24 cellular contexts compared by ENCODE assay signal in genomic region chr10:43216931-43217562, GRCh38. TPM values are rescaled to one million over a fixed set of nuclear protein-coding genes. Genes with fewer than 3 reads are reported as not detected.
A peak's percentile ranks its signal among the peaks of the same experiment; 100 is the strongest.
DNase-seq lines count a peak whose midpoint lies in the region; ATAC-seq, FAIRE-seq and TF ChIP-seq lines count a peak whose summit lies in the region.
"Had no signal": no experiment of that assay in that cellular context is flagged by ENCODE, and none has a peak within 500 bp of the region (broad histone marks: within the 10 kb centered on the region; RNA-seq: fewer than 3 reads in every experiment).

No MANE protein-coding gene starts in this region.

- no peak overlapping the region for H3K9ac ChIP-seq in HepG2 (ENCODE audit: insufficient read depth, low read depth, low read length)
- H3K9ac ChIP-seq: BLaER1 treated with 17β-estradiol and CSF1 and Interleukin-3, amounts not matched to agents 10 nM and 100 nM; KMS-11 had no signal

- no peak for TF ChIP-seq RAD21 in HepG2 (CRISPR knock-in tag; IDR thresholded peaks at IDR 0.05)

- peaks cover 13% of the 10 kb centered on the region for H3K27me3 Mint-ChIP-seq in chondrocyte (ENCODE audit: low read depth)

- H3K9me3 Mint-ChIP-seq in chondrocyte (ENCODE audit: low read depth) = no peaks in the 10 kb centered on the region
- H3K9me3 Mint-ChIP-seq: CD8-positive, alpha-beta memory T cell; HFFc6 had no signal

- BruUV-seq in HepG2 (replicated peaks; lab: Mats Ljungman, UMichigan) = no TSS peak

- H3K4me3 ChIP-seq in right lobe of liver (no peak overlapping the region), HepG2 (replicated peaks in 1 of 3; ENCODE audit: insufficient read depth in 1 of 3, low read depth in 2 of 3, low read length in 3 of 3) (no peak overlapping the region), psoas muscle (no peak overlapping the region)
- H3K4me3 ChIP-seq: BLaER1 treated with 17β-estradiol and CSF1 and Interleukin-3, amounts not matched to agents 10 nM and 100 nM had no signal

- no peaks in the 10 kb centered on the region for H3K9me3 ChIP-seq in right lobe of liver
- no peaks in the 10 kb centered on the region for H3K9me3 ChIP-seq in HepG2 (ENCODE audit: low read length)
- H3K9me3 ChIP-seq in psoas muscle = no peaks in the 10 kb centered on the region
- H3K9me3 ChIP-seq: BLaER1 treated with 17β-estradiol and CSF1 and Interleukin-3, amounts not matched to agents 10 nM and 100 nM had no signal

- peaks cover 5% of the 10 kb centered on the region for H3K4me1 Mint-ChIP-seq in chondrocyte (ENCODE audit: low read depth)

- H3K4me1 ChIP-seq in right lobe of liver = no peaks in the 10 kb centered on the region
- H3K4me1 ChIP-seq in HepG2 (ENCODE audit: insufficient read depth, low read length) = no peaks in the 10 kb centered on the region
- H3K4me1 ChIP-seq in psoas muscle = no peaks in the 10 kb centered on the region

- DNase-seq in right lobe of liver = peak in 2 of 3 donors; percentile 8 to 45
- DNase-seq in HepG2 (ENCODE audit: low spot score) = no peak
- peak; percentile 93 for DNase-seq in chondrocyte (ENCODE audit: low spot score)
- DNase-seq in psoas muscle = peak; percentile 3 to 9
- DNase-seq in central memory CD4-positive, alpha-beta T cell = no peak
- DNase-seq in H54 (ENCODE audit: insufficient read length, low spot score) = no peak
- DNase-seq: HFFc6, MV-4-11, NCI-H187, NCI-H2107, NCI-H2227 treated with DMSO at 0.1 percent for 48 hours, NCI-H510A treated with DMSO at 0.1 percent for 48 hours, NCI-H774, OCI-M1, SHP77 treated with DMSO at 0.1 percent for 48 hours had no signal

- TF ChIP-seq CTCF in right lobe of liver (IDR thresholded peaks at IDR 0.05) = no peak
- TF ChIP-seq CTCF in HepG2 (CRISPR knock-in tag; IDR thresholded peaks at IDR 0.05) = no peak
- TF ChIP-seq CTCF in chondrocyte (IDR thresholded peaks at IDR 0.05) = no peak
- TF ChIP-seq CTCF in psoas muscle (IDR thresholded peaks at IDR 0.05) = no peak

- peak in 1 of 4 donors; percentile 6 for ATAC-seq in right lobe of liver
- no peak for ATAC-seq in HepG2
- ATAC-seq in psoas muscle = no peak
- no peak for ATAC-seq in HG03135 (IDR thresholded peaks at IDR 0.05; ENCODE audit: unreplicated experiment)

- H3K27ac Mint-ChIP-seq in chondrocyte (ENCODE audit: unreplicated experiment) = no peak overlapping the region
- H3K27ac Mint-ChIP-seq: HFFc6 had no signal

- H3K4me3 Mint-ChIP-seq in chondrocyte (ENCODE audit: unreplicated experiment) = no peak overlapping the region
- H3K4me3 Mint-ChIP-seq: CD8-positive, alpha-beta memory T cell; HFFc6 had no signal

- intact Hi-C loops in right lobe of liver (cut with DNase I) (no loop called here), HepG2 (cut with micrococcal nuclease; ENCODE audit: unreplicated experiment) (no loop called here), psoas muscle (cut with DNase I) (no loop called here)

- H3K4me2 ChIP-seq in HepG2 (ENCODE audit: low read depth, low read length) = no peak overlapping the region
- H3K4me2 ChIP-seq: KMS-11 had no signal

- TF ChIP-seq EP300 in HepG2 (IDR thresholded peaks at IDR 0.05; ENCODE audit: low read depth in 2 of 2, low read length in 2 of 2) = no peak
- no peak for TF ChIP-seq EP300 in HepG2 (CRISPR knock-in tag; IDR thresholded peaks at IDR 0.05; ENCODE audit: borderline replicate concordance)

- in situ Hi-C loops in HepG2 (cut with HindIII; ENCODE audit: extremely low pct_ligation_motif_present, low pct_unique_long_range_greater_than_20kb) = no loop called here

- CTCF ChIA-PET in HepG2 (lab: Yijun Ruan, JAX; ENCODE audit: low intra/inter-chr PET ratio, low total read pairs) = no interaction called here

- TF ChIP-seq POLR2A in right lobe of liver (IDR thresholded peaks at IDR 0.05) (no peak), HepG2 (IDR thresholded peaks at IDR 0.05; ENCODE audit: insufficient read depth in 1 of 2, low read depth in 2 of 2, low read length in 2 of 2) (no peak), H54 (IDR thresholded peaks at IDR 0.05; ENCODE audit: low read depth, low read length) (no peak)

- no peaks in the 10 kb centered on the region for H3K36me3 Mint-ChIP-seq in chondrocyte (ENCODE audit: low read depth)
- H3K36me3 Mint-ChIP-seq: CD8-positive, alpha-beta memory T cell had no signal

- H3K79me2 ChIP-seq in HepG2 (ENCODE audit: insufficient read depth, low read length) = no peaks in the 10 kb centered on the region

- H3K27me3 ChIP-seq in right lobe of liver (no peaks in the 10 kb centered on the region), HepG2 (ENCODE audit: control insufficient read depth in 1 of 2, insufficient read depth in 2 of 2, low read length in 2 of 2) (peaks cover 10 to 43% of the 10 kb centered on the region in 2 experiments; a peak in 3 of 5 replicates), psoas muscle (ENCODE audit: insufficient read depth in 3 of 3, low read length in 2 of 3) (peaks cover 0 to 12% (median 0%) of the 10 kb centered on the region in 3 donors)
- H3K27me3 ChIP-seq: BLaER1 treated with 17β-estradiol and CSF1 and Interleukin-3, amounts not matched to agents 10 nM and 100 nM had no signal

- no peaks in the 10 kb centered on the region for H4K20me1 ChIP-seq in HepG2 (ENCODE audit: insufficient read depth, low read length)

- POLR2A ChIA-PET in HepG2 (lab: Yijun Ruan, JAX) = no interaction called here

- 66% methylated on average over 2 of the region's 15 CpGs for WGBS in right lobe of liver (ENCODE audit: insufficient coverage, low coverage, low lambda C conversion rate, missing lambda C conversion rate)
- WGBS in HepG2 (ENCODE audit: low lambda C conversion rate) = 9% methylated on average over 12 of the region's 15 CpGs
- WGBS in psoas muscle, 3 donors = 91 to 94% (median 91%) methylated on average over 14 to 15 of the region's 15 CpGs

- FAIRE-seq in HepG2 (lab: Jason Lieb, UNC) (no peak), H54 (lab: Jason Lieb, UNC) (no peak)
- FAIRE-seq: D721Med, GM12892, GM18507 had no signal

- no peak overlapping the region for H2AFZ ChIP-seq in HepG2 (ENCODE audit: low read length)

- H3K27ac ChIP-seq in right lobe of liver (no peak overlapping the region), HepG2 (ENCODE audit: extremely low read length, insufficient read depth, low read length) (no peak overlapping the region), psoas muscle (no peak overlapping the region)
- H3K27ac ChIP-seq: BLaER1 treated with 17β-estradiol and CSF1 and Interleukin-3, amounts not matched to agents 10 nM and 100 nM; KMS-11 had no signal

- no peaks in the 10 kb centered on the region for H3K36me3 ChIP-seq in right lobe of liver
- H3K36me3 ChIP-seq in HepG2 (replicated peaks in 1 of 2; ENCODE audit: control insufficient read depth in 1 of 2, insufficient read depth in 2 of 2, low read length in 2 of 2) = no peaks in the 10 kb centered on the region
- H3K36me3 ChIP-seq in psoas muscle (ENCODE audit: insufficient read depth in 1 of 2, low read depth in 1 of 2) = no peaks in the 10 kb centered on the region
- H3K36me3 ChIP-seq: BLaER1 treated with 17β-estradiol and CSF1 and Interleukin-3, amounts not matched to agents 10 nM and 100 nM had no signal

TF ChIP-seq in HepG2, 621 proteins besides CTCF, POLR2A, EP300 and RAD21 (continues in another document):
- TF ChIP-seq HNF1B (CRISPR knock-in tag; IDR thresholded peaks at IDR 0.05) (no peak), ZNF792 (CRISPR knock-in tag; IDR thresholded peaks at IDR 0.05) (no peak)

RNA-seq across cellular contexts. Expression of gene RASGEF1A, which starts 49.8 kb away (rescaled TPM):
- total RNA-seq in right lobe of liver = under 1 TPM; 0.05 to 0.30 (median 0.12) TPM
- total RNA-seq in HepG2 (2016; rRNA removed; fragmentation: Illumina TruSeq; extraction: Trizol) = 0.20 and 0.39 TPM in 2 replicates
- total RNA-seq in HepG2 (2016; cell fraction: cytosol; rRNA removed; fragmentation: Illumina TruSeq; extraction: Trizol; ENCODE audit: low read depth) = 0.61 TPM in 1 of 2 replicates, not detected in the other
- total RNA-seq in HepG2 (2016; cell fraction: insoluble cytoplasmic fraction; rRNA removed; fragmentation: Illumina TruSeq; extraction: Trizol) = 0.11 and 0.51 TPM in 2 replicates
- total RNA-seq in HepG2 (2016; cell fraction: membrane; rRNA removed; fragmentation: Illumina TruSeq; extraction: Trizol) = 0.28 and 0.45 TPM in 2 replicates
- total RNA-seq in HepG2 (2016; cell fraction: nucleus; rRNA removed; fragmentation: Illumina TruSeq; extraction: Trizol) = 0.31 TPM in 1 of 2 replicates, not detected in the other
- 0.14 and 0.41 TPM in 2 replicates for polyA plus RNA-seq in HepG2 (2011; rRNA removed)
- 0.23 and 0.33 TPM in 2 replicates for polyA plus RNA-seq in HepG2 (2011; cell fraction: cytosol; rRNA removed)
- 0.34 and 0.90 TPM in 2 replicates for polyA plus RNA-seq in HepG2 (2011; cell fraction: nucleus; rRNA removed)
- 0.04 and 0.09 TPM in 2 replicates for polyA plus RNA-seq in HepG2 (2012)
- 0.08 and 0.25 TPM in 2 replicates for polyA plus RNA-seq in HepG2 (2016; cell fraction: cytosol; fragmentation: Illumina TruSeq; extraction: Trizol; ENCODE audit: low read depth)
- polyA plus RNA-seq in HepG2 (2016; cell fraction: insoluble cytoplasmic fraction; fragmentation: Illumina TruSeq; extraction: Trizol; ENCODE audit: low read depth) = 0.42 and 0.59 TPM in 2 replicates
- polyA plus RNA-seq in HepG2 (2016; cell fraction: membrane; fragmentation: Illumina TruSeq; extraction: Trizol; ENCODE audit: low read depth) = 0.24 and 0.30 TPM in 2 replicates
- 0.36 and 0.65 TPM in 2 replicates for polyA plus RNA-seq in HepG2 (2016; cell fraction: nucleus; fragmentation: Illumina TruSeq; extraction: Trizol; ENCODE audit: insufficient read depth, low read depth)
- 0.10 and 0.72 TPM in 2 replicates for polyA minus RNA-seq in HepG2 (2011; rRNA and poly(A)+ RNA removed; ENCODE audit: low replicate concordance)
- not detected in 2 replicates for polyA minus RNA-seq in HepG2 (2011; cell fraction: cytosol; rRNA and poly(A)+ RNA removed)
- polyA minus RNA-seq in HepG2 (2011; cell fraction: nucleus; rRNA and poly(A)+ RNA removed) = 0.75 TPM in 1 of 2 replicates, not detected in the other
- total RNA-seq in chondrocyte = 0.05 to 0.18 TPM in 2 of 3 replicates, not detected in the other
- total RNA-seq in psoas muscle = under 1 TPM; 0.34 to 0.69 (median 0.41) TPM
- polyA plus RNA-seq in psoas muscle = under 1 TPM; 0.10 to 0.46 (median 0.15) TPM
- total RNA-seq: A673, H4, HFFc6 had no signal

Comparison
In these comparisons a context has a peak if more than half of its experiments do, and no peak if none do; other contexts are left out.
1. DNase-seq: peak in right lobe of liver (2 of 3), chondrocyte (single experiment) and psoas muscle (2 of 2); none in HepG2 (single experiment), central memory CD4-positive, alpha-beta T cell (single experiment) and H54 (single experiment).